18 cellular contexts compared by ENCODE assay signal in the genomic region with DNA sequence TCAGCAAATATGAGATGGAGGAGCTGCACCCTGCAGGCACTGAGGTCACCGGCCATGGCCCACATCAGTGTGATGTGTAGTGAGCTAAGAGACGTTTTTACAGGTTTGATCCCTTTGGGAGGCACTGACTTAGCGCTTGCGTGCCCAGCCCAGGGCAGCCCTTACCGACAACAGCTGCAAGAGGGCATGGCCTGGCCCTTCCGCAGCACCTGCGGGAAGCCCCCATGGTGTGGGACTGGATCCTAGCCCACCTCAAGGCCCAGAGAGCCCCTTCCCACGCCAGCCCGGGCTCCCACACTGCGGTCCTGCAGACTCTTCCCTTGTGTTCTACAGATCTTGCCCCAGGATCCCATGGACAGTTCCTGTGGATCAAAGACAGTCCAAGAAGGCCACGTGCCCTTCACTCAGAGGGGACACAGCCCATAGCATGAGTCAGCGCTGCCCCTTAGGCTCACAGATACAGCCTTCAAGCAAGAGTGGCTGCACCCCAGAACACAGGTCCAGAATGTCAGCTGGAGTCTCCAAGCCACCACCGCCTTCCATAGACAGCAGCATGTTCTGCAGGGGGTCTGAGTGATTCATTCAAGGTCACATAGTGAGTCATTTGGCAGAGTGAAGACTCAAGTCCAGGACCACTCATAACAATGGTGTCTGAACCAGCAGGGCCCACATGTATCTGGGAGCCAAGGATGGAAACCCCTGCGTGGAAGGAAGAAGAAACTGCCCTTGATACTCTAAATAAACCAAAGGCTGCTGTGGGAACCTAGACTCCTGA. TPM values are rescaled to one million over a fixed set of nuclear protein-coding genes. Genes with fewer than 3 reads are reported as not detected.
DNase-seq lines count a peak whose midpoint lies in the region; TF ChIP-seq lines count a peak whose summit lies in the region.
"Had no signal": no experiment of that assay in that cellular context is flagged by ENCODE, and none has a peak within 500 bp of the region (broad histone marks: within the 10 kb centered on the region; RNA-seq: fewer than 3 reads in every experiment).

No MANE protein-coding gene starts in this region.

- no peak overlapping the region for H3K27ac ChIP-seq in HEK293 (ENCODE audit: extremely low read depth, low read depth, low read length)
- H3K27ac ChIP-seq: A549 had no signal

- H3K4me1 ChIP-seq in HEK293 (ENCODE audit: control insufficient read depth, insufficient read depth, low read length) = no peaks in the 10 kb centered on the region
- H3K4me1 ChIP-seq: A549 had no signal

- no peaks in the 10 kb centered on the region for H3K9me3 ChIP-seq in HEK293 (ENCODE audit: control insufficient read depth, insufficient read depth, low read depth, low read length)
- H3K9me3 ChIP-seq: A549 had no signal

- no peak for TF ChIP-seq CTCF in HEK293 (tag by site-specific recombination; IDR thresholded peaks at IDR 0.05)

- DNase-seq in A172 (ENCODE audit: low spot score) (peak; percentile 15), astrocyte of the hippocampus (ENCODE audit: low read depth, low spot score) (peak; percentile 31), mesenteric fat pad (ENCODE audit: low spot score) (peak; percentile 71), T-helper 1 cell (no peak), SIG-M5 treated with dmso at 0.1 percent for 504 hours (lab: John Stamatoyannopoulos, UW; ENCODE audit: unreplicated experiment) (no peak)
- DNase-seq in stimulated activated CD4-positive, alpha-beta T cell treated with anti-CD3 and anti-CD28 coated beads, Interleukin-1b, Interleukin-23, amount 100 ng/mL, for 48 hours = no peak
- DNase-seq: C1 segment of cervical spinal cord, DND-41, Karpas-422, NCI-H1105, NCI-H1694 treated with DMSO at 0.1 percent for 48 hours, NCI-H2107, NCI-H2227 treated with DMSO at 0.1 percent for 48 hours, NCI-H524, SHP77 had no signal

- POLR2A ChIA-PET in HEK293 (lab: Yijun Ruan, JAX) = no interaction called here

- no peak overlapping the region for H3K4me3 ChIP-seq in HEK293 (ENCODE audit: low read depth, low read length)
- H3K4me3 ChIP-seq: A549, GM23338 had no signal

- H3K36me3 ChIP-seq in HEK293 (ENCODE audit: control insufficient read depth in 2 of 2, insufficient read depth in 1 of 2, low read length in 2 of 2) = no peaks in the 10 kb centered on the region

- CTCF ChIA-PET in HEK293 (lab: Yijun Ruan, JAX) = interaction anchor here (0.8 kb wide), 1 partner anchor 75 kb away, joined by 3 read pairs; no protein-coding TSS in a partner anchor

TF ChIP-seq in HEK293, 187 proteins besides CTCF, POLR2A, EP300 and RAD21:
- no peak for TF ChIP-seq MYNN (tag by site-specific recombination; IDR thresholded peaks at IDR 0.05; ENCODE audit: borderline replicate concordance)
- no peak for TF ChIP-seq ZNF837 (tag by site-specific recombination; IDR thresholded peaks at IDR 0.05)
- peak; percentile 45; the same call in 1 of the 2 replicates for TF ChIP-seq GLIS1 (tag by site-specific recombination; IDR thresholded peaks at IDR 0.05)
- TF ChIP-seq ZNF654 (tag by site-specific recombination; IDR thresholded peaks at IDR 0.05; ENCODE audit: low read depth) = no peak
- TF ChIP-seq ZSCAN30 (tag by site-specific recombination; IDR thresholded peaks at IDR 0.05) = no peak
- no peak for TF ChIP-seq ZNF157 (tag by site-specific recombination; IDR thresholded peaks at IDR 0.05)
- no peak for TF ChIP-seq ZNF335 (tag by site-specific recombination; conservative IDR thresholded peaks at IDR 0.05)
- TF ChIP-seq ZIC2 (tag by site-specific recombination; IDR thresholded peaks at IDR 0.05) = peak; percentile 49
- TF ChIP-seq ZNF404 (tag by site-specific recombination; IDR thresholded peaks at IDR 0.05) = no peak
- TF ChIP-seq, protein P1, sequence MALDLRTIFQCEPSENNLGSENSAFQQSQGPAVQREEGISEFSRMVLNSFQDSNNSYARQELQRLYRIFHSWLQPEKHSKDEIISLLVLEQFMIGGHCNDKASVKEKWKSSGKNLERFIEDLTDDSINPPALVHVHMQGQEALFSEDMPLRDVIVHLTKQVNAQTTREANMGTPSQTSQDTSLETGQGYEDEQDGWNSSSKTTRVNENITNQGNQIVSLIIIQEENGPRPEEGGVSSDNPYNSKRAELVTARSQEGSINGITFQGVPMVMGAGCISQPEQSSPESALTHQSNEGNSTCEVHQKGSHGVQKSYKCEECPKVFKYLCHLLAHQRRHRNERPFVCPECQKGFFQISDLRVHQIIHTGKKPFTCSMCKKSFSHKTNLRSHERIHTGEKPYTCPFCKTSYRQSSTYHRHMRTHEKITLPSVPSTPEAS (tag by site-specific recombination; IDR thresholded peaks at IDR 0.05) = no peak

RNA-seq across cellular contexts. Expression of a gene that starts 25.4 kb away (rescaled TPM):
- total RNA-seq in A172 (2014; rRNA removed; shearing (Covaris generic)) = 0.12 and 0.38 TPM in 2 replicates
- not detected for total RNA-seq in mesenteric fat pad

Comparison
In these comparisons a context has a peak if more than half of its experiments do, and no peak if none do; other contexts are left out.
1. DNase-seq: peak in A172 (single experiment), astrocyte of the hippocampus (single experiment) and mesenteric fat pad (single experiment); none in T-helper 1 cell (0 of 5), stimulated activated CD4-positive, alpha-beta T cell treated with anti-CD3 and anti-CD28 coated beads, Interleukin-1b, Interleukin-23, amount 100 ng/mL, for 48 hours (single experiment) and SIG-M5 treated with dmso at 0.1 percent for 504 hours (single experiment).